1 cellular context compared by ENCODE assay signal in genomic region chr2:158754303-158754611, GRCh38.
TF ChIP-seq lines count a peak whose summit lies in the region.

No MANE protein-coding gene starts in this region.

TF ChIP-seq in HCT116, 20 proteins besides CTCF, POLR2A, EP300 and RAD21 (continued from another document):
- TF ChIP-seq REST (IDR thresholded peaks at IDR 0.05; ENCODE audit: low read depth), result no peak
- TF ChIP-seq CBX3 (IDR thresholded peaks at IDR 0.05; ENCODE audit: low read depth), result no peak
- TF ChIP-seq ZNF274 (IDR thresholded peaks at IDR 0.05; ENCODE audit: low read depth, low read length), result no peak
- no peak for TF ChIP-seq POLR2AphosphoS5 (IDR thresholded peaks at IDR 0.05; ENCODE audit: low read depth, low read length)
- no peak for TF ChIP-seq EZH2 (IDR thresholded peaks at IDR 0.05)
- no peak for TF ChIP-seq ZBTB33 (IDR thresholded peaks at IDR 0.05; ENCODE audit: extremely low read depth, insufficient replicate concordance, low read length)
- TF ChIP-seq EGR1 (IDR thresholded peaks at IDR 0.05; ENCODE audit: low read depth), result no peak
- no peak for TF ChIP-seq SIN3A (IDR thresholded peaks at IDR 0.05; ENCODE audit: low read depth)
- no peak for TF ChIP-seq SP1 (IDR thresholded peaks at IDR 0.05; ENCODE audit: low read depth)
- TF ChIP-seq FOSL1 (IDR thresholded peaks at IDR 0.05; ENCODE audit: low read depth), result no peak
